ENCODE assay signal across 1 cellular context in the genomic region with DNA sequence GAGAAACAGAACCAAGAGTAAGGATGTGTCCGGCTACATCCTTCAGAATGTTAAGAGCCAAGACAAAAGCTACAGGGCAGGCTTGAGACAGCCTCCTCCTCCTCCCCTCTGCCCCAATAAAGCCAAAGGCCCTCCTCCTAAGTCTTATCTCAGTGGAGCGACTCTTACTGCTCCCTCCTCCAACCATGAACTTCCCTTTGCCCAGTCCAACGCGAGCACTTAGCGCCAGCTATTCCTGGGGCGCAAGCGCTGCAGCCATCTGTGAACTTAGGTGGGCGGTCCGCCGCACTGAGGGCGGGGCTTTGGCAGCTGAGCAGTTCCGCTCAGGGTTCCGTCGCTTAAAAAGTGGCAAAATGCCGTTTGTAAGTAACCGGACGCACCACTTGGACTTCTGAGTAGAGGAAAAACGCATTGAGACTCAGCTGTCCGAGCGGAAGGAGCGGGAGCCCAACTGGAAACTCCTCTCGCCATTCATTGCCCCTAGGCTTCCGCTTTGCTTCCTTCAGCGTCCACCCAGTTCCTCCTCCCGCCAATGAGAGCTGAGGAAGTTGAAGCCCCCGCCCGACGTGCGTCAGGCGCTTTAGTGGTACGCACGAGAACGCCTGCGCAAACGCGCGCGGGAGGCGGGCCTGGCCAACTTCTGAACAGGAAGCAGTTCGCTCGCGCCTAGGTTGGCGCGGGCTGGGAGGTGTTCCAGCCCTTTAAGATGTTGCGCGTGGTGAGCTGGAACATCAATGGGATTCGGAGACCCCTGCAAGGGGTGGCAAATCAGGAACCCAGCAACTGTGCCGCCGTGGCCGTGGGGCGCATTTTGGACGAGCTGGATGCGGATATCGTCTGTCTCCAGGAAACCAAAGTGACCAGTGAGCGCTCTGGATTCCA.
TF ChIP-seq lines count a peak whose summit lies in the region.

A gene with protein sequence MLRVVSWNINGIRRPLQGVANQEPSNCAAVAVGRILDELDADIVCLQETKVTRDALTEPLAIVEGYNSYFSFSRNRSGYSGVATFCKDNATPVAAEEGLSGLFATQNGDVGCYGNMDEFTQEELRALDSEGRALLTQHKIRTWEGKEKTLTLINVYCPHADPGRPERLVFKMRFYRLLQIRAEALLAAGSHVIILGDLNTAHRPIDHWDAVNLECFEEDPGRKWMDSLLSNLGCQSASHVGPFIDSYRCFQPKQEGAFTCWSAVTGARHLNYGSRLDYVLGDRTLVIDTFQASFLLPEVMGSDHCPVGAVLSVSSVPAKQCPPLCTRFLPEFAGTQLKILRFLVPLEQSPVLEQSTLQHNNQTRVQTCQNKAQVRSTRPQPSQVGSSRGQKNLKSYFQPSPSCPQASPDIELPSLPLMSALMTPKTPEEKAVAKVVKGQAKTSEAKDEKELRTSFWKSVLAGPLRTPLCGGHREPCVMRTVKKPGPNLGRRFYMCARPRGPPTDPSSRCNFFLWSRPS (plus strand): TSS at position 647 of the 882 bp plus-strand sequence. CDS start 60 bp downstream, at position 707.

TF ChIP-seq in WTC11, 78 proteins besides CTCF, POLR2A, EP300 and RAD21 (continued from another document):
- TF ChIP-seq, protein P1, sequence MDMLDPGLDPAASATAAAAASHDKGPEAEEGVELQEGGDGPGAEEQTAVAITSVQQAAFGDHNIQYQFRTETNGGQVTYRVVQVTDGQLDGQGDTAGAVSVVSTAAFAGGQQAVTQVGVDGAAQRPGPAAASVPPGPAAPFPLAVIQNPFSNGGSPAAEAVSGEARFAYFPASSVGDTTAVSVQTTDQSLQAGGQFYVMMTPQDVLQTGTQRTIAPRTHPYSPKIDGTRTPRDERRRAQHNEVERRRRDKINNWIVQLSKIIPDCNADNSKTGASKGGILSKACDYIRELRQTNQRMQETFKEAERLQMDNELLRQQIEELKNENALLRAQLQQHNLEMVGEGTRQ (CRISPR knock-in tag; IDR thresholded peaks at IDR 0.05): no peak
- TF ChIP-seq TEAD1 (CRISPR knock-in tag; IDR thresholded peaks at IDR 0.05) (no peak), KAT7 (CRISPR knock-in tag; IDR thresholded peaks at IDR 0.05; ENCODE audit: borderline replicate concordance) (no peak), SOX15 (CRISPR knock-in tag; IDR thresholded peaks at IDR 0.05) (no peak), CREM (CRISPR knock-in tag; IDR thresholded peaks at IDR 0.05) (no peak)
